1 cellular context compared by ENCODE assay signal in the genomic region with DNA sequence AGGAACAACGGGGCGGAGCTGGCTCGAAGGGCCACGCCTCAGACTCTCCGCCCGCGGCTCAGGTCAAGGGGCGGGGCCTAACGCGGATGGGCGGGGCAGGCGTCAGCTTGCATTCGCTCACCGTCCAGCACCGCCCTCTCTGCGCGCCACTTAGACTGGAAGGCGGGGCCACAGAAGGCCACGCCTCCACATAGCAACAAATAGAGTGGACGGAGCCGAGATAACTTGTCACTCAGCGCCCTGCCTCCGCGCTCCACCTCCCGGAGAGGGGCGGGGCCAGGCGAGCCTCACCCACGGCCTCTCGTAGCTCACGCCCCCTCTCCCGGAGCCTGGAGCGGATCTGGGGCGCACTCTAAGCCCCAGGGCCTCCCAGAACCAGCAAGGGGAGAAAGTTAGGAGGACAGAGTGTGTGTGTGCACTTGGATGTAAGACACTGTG.
TF ChIP-seq lines count a peak whose summit lies in the region.

No MANE protein-coding gene starts in this region.

TF ChIP-seq in HepG2, 621 proteins besides CTCF, POLR2A, EP300 and RAD21 (continued from another document and continues in another):
- TF ChIP-seq, protein P1, sequence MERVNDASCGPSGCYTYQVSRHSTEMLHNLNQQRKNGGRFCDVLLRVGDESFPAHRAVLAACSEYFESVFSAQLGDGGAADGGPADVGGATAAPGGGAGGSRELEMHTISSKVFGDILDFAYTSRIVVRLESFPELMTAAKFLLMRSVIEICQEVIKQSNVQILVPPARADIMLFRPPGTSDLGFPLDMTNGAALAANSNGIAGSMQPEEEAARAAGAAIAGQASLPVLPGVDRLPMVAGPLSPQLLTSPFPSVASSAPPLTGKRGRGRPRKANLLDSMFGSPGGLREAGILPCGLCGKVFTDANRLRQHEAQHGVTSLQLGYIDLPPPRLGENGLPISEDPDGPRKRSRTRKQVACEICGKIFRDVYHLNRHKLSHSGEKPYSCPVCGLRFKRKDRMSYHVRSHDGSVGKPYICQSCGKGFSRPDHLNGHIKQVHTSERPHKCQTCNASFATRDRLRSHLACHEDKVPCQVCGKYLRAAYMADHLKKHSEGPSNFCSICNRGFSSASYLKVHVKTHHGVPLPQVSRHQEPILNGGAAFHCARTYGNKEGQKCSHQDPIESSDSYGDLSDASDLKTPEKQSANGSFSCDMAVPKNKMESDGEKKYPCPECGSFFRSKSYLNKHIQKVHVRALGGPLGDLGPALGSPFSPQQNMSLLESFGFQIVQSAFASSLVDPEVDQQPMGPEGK (CRISPR knock-in tag; IDR thresholded peaks at IDR 0.05): no peak
- TF ChIP-seq FIP1L1 (IDR thresholded peaks at IDR 0.05; ENCODE audit: borderline replicate concordance, insufficient read depth, low read depth, low read length) (no peak), ZFP36 (IDR thresholded peaks at IDR 0.05; ENCODE audit: borderline replicate concordance, low read depth, low read length, partially characterized antibody) (no peak), NPAS2 (CRISPR knock-in tag; IDR thresholded peaks at IDR 0.05; ENCODE audit: borderline replicate concordance) (no peak), ZMYM3 (CRISPR knock-in tag; IDR thresholded peaks at IDR 0.05) (no peak), KLF16 (CRISPR knock-in tag; IDR thresholded peaks at IDR 0.05) (peak in 1 of 2 experiments; percentile 60; a peak in 1 of 4 replicates), ZNF251 (CRISPR knock-in tag; IDR thresholded peaks at IDR 0.05) (no peak), DNMT3B (CRISPR knock-in tag; conservative IDR thresholded peaks at IDR 0.05) (no peak), ZNF773 (CRISPR knock-in tag; IDR thresholded peaks at IDR 0.05; ENCODE audit: borderline replicate concordance) (no peak), ZNF510 (CRISPR knock-in tag; IDR thresholded peaks at IDR 0.05; ENCODE audit: low read depth) (no peak), NFE2L1 (CRISPR knock-in tag; IDR thresholded peaks at IDR 0.05; ENCODE audit: borderline replicate concordance) (no peak), KLF13 (CRISPR knock-in tag; IDR thresholded peaks at IDR 0.05) (no peak), PLRG1 (conservative IDR thresholded peaks at IDR 0.05) (no peak), CHD4 (IDR thresholded peaks at IDR 0.05; ENCODE audit: borderline replicate concordance, low read length) (no peak), ZNF879 (CRISPR knock-in tag; IDR thresholded peaks at IDR 0.05) (no peak), HOXA5 (CRISPR knock-in tag; IDR thresholded peaks at IDR 0.05) (no peak), ZNF709 (CRISPR knock-in tag; IDR thresholded peaks at IDR 0.05) (no peak), HNF4A (CRISPR knock-in tag; IDR thresholded peaks at IDR 0.05) (no peak), CHCHD3 (CRISPR knock-in tag; IDR thresholded peaks at IDR 0.05) (no peak), ZNF354B (CRISPR knock-in tag; IDR thresholded peaks at IDR 0.05) (no peak), ZBTB3 (CRISPR knock-in tag; IDR thresholded peaks at IDR 0.05; ENCODE audit: borderline replicate concordance, low read depth) (no peak), ZC3H13 (CRISPR knock-in tag; IDR thresholded peaks at IDR 0.05) (no peak; the same call in 1 of the 2 replicates), TOPORS (CRISPR knock-in tag; IDR thresholded peaks at IDR 0.05) (no peak), ZNF777 (CRISPR knock-in tag; IDR thresholded peaks at IDR 0.05) (no peak), SOX5 (CRISPR knock-in tag; IDR thresholded peaks at IDR 0.05; ENCODE audit: borderline replicate concordance) (no peak), FLYWCH1 (CRISPR knock-in tag; IDR thresholded peaks at IDR 0.05) (no peak), ZNF775 (CRISPR knock-in tag; IDR thresholded peaks at IDR 0.05; ENCODE audit: borderline replicate concordance) (no peak), ZNF501 (CRISPR knock-in tag; IDR thresholded peaks at IDR 0.05) (no peak; the same call in 1 of the 2 replicates)
- TF ChIP-seq, protein P2, sequence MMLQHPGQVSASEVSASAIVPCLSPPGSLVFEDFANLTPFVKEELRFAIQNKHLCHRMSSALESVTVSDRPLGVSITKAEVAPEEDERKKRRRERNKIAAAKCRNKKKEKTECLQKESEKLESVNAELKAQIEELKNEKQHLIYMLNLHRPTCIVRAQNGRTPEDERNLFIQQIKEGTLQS (CRISPR knock-in tag; IDR thresholded peaks at IDR 0.05): no peak
- TF ChIP-seq, protein P3, sequence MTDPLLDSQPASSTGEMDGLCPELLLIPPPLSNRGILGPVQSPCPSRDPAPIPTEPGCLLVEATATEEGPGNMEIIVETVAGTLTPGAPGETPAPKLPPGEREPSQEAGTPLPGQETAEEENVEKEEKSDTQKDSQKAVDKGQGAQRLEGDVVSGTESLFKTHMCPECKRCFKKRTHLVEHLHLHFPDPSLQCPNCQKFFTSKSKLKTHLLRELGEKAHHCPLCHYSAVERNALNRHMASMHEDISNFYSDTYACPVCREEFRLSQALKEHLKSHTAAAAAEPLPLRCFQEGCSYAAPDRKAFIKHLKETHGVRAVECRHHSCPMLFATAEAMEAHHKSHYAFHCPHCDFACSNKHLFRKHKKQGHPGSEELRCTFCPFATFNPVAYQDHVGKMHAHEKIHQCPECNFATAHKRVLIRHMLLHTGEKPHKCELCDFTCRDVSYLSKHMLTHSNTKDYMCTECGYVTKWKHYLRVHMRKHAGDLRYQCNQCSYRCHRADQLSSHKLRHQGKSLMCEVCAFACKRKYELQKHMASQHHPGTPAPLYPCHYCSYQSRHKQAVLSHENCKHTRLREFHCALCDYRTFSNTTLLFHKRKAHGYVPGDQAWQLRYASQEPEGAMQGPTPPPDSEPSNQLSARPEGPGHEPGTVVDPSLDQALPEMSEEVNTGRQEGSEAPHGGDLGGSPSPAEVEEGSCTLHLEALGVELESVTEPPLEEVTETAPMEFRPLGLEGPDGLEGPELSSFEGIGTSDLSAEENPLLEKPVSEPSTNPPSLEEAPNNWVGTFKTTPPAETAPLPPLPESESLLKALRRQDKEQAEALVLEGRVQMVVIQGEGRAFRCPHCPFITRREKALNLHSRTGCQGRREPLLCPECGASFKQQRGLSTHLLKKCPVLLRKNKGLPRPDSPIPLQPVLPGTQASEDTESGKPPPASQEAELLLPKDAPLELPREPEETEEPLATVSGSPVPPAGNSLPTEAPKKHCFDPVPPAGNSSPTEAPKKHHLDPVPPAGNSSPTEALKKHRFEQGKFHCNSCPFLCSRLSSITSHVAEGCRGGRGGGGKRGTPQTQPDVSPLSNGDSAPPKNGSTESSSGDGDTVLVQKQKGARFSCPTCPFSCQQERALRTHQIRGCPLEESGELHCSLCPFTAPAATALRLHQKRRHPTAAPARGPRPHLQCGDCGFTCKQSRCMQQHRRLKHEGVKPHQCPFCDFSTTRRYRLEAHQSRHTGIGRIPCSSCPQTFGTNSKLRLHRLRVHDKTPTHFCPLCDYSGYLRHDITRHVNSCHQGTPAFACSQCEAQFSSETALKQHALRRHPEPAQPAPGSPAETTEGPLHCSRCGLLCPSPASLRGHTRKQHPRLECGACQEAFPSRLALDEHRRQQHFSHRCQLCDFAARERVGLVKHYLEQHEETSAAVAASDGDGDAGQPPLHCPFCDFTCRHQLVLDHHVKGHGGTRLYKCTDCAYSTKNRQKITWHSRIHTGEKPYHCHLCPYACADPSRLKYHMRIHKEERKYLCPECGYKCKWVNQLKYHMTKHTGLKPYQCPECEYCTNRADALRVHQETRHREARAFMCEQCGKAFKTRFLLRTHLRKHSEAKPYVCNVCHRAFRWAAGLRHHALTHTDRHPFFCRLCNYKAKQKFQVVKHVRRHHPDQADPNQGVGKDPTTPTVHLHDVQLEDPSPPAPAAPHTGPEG (CRISPR knock-in tag; IDR thresholded peaks at IDR 0.05): no peak
- TF ChIP-seq, protein P4, sequence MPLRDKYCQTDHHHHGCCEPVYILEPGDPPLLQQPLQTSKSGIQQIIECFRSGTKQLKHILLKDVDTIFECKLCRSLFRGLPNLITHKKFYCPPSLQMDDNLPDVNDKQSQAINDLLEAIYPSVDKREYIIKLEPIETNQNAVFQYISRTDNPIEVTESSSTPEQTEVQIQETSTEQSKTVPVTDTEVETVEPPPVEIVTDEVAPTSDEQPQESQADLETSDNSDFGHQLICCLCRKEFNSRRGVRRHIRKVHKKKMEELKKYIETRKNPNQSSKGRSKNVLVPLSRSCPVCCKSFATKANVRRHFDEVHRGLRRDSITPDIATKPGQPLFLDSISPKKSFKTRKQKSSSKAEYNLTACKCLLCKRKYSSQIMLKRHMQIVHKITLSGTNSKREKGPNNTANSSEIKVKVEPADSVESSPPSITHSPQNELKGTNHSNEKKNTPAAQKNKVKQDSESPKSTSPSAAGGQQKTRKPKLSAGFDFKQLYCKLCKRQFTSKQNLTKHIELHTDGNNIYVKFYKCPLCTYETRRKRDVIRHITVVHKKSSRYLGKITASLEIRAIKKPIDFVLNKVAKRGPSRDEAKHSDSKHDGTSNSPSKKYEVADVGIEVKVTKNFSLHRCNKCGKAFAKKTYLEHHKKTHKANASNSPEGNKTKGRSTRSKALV (CRISPR knock-in tag; IDR thresholded peaks at IDR 0.05): no peak
- TF ChIP-seq, protein P5, sequence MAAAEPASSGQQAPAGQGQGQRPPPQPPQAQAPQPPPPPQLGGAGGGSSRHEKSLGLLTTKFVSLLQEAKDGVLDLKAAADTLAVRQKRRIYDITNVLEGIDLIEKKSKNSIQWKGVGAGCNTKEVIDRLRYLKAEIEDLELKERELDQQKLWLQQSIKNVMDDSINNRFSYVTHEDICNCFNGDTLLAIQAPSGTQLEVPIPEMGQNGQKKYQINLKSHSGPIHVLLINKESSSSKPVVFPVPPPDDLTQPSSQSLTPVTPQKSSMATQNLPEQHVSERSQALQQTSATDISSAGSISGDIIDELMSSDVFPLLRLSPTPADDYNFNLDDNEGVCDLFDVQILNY (CRISPR knock-in tag; conservative IDR thresholded peaks at IDR 0.05): no peak
- TF ChIP-seq, protein P6, sequence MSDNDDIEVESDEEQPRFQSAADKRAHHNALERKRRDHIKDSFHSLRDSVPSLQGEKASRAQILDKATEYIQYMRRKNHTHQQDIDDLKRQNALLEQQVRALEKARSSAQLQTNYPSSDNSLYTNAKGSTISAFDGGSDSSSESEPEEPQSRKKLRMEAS (IDR thresholded peaks at IDR 0.05): no peak
- TF ChIP-seq, protein P7, sequence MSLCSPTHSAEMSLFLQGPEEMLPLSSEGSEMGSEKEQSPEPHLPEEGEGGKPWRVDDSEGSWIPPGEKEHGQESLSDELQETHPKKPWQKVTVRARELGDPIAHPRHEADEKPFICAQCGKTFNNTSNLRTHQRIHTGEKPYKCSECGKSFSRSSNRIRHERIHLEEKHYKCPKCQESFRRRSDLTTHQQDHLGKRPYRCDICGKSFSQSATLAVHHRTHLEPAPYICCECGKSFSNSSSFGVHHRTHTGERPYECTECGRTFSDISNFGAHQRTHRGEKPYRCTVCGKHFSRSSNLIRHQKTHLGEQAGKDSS (CRISPR knock-in tag; IDR thresholded peaks at IDR 0.05; ENCODE audit: borderline replicate concordance, low read depth): no peak
- TF ChIP-seq, protein P8, sequence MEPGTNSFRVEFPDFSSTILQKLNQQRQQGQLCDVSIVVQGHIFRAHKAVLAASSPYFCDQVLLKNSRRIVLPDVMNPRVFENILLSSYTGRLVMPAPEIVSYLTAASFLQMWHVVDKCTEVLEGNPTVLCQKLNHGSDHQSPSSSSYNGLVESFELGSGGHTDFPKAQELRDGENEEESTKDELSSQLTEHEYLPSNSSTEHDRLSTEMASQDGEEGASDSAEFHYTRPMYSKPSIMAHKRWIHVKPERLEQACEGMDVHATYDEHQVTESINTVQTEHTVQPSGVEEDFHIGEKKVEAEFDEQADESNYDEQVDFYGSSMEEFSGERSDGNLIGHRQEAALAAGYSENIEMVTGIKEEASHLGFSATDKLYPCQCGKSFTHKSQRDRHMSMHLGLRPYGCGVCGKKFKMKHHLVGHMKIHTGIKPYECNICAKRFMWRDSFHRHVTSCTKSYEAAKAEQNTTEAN (CRISPR knock-in tag; conservative IDR thresholded peaks at IDR 0.05): no peak
- TF ChIP-seq, protein P9, sequence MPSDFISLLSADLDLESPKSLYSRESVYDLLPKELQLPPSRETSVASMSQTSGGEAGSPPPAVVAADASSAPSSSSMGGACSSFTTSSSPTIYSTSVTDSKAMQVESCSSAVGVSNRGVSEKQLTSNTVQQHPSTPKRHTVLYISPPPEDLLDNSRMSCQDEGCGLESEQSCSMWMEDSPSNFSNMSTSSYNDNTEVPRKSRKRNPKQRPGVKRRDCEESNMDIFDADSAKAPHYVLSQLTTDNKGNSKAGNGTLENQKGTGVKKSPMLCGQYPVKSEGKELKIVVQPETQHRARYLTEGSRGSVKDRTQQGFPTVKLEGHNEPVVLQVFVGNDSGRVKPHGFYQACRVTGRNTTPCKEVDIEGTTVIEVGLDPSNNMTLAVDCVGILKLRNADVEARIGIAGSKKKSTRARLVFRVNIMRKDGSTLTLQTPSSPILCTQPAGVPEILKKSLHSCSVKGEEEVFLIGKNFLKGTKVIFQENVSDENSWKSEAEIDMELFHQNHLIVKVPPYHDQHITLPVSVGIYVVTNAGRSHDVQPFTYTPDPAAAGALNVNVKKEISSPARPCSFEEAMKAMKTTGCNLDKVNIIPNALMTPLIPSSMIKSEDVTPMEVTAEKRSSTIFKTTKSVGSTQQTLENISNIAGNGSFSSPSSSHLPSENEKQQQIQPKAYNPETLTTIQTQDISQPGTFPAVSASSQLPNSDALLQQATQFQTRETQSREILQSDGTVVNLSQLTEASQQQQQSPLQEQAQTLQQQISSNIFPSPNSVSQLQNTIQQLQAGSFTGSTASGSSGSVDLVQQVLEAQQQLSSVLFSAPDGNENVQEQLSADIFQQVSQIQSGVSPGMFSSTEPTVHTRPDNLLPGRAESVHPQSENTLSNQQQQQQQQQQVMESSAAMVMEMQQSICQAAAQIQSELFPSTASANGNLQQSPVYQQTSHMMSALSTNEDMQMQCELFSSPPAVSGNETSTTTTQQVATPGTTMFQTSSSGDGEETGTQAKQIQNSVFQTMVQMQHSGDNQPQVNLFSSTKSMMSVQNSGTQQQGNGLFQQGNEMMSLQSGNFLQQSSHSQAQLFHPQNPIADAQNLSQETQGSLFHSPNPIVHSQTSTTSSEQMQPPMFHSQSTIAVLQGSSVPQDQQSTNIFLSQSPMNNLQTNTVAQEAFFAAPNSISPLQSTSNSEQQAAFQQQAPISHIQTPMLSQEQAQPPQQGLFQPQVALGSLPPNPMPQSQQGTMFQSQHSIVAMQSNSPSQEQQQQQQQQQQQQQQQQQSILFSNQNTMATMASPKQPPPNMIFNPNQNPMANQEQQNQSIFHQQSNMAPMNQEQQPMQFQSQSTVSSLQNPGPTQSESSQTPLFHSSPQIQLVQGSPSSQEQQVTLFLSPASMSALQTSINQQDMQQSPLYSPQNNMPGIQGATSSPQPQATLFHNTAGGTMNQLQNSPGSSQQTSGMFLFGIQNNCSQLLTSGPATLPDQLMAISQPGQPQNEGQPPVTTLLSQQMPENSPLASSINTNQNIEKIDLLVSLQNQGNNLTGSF (CRISPR knock-in tag; IDR thresholded peaks at IDR 0.05): no peak
- TF ChIP-seq, protein P10, sequence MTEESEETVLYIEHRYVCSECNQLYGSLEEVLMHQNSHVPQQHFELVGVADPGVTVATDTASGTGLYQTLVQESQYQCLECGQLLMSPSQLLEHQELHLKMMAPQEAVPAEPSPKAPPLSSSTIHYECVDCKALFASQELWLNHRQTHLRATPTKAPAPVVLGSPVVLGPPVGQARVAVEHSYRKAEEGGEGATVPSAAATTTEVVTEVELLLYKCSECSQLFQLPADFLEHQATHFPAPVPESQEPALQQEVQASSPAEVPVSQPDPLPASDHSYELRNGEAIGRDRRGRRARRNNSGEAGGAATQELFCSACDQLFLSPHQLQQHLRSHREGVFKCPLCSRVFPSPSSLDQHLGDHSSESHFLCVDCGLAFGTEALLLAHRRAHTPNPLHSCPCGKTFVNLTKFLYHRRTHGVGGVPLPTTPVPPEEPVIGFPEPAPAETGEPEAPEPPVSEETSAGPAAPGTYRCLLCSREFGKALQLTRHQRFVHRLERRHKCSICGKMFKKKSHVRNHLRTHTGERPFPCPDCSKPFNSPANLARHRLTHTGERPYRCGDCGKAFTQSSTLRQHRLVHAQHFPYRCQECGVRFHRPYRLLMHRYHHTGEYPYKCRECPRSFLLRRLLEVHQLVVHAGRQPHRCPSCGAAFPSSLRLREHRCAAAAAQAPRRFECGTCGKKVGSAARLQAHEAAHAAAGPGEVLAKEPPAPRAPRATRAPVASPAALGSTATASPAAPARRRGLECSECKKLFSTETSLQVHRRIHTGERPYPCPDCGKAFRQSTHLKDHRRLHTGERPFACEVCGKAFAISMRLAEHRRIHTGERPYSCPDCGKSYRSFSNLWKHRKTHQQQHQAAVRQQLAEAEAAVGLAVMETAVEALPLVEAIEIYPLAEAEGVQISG (CRISPR knock-in tag; IDR thresholded peaks at IDR 0.05): no peak
